In the genomic region with DNA sequence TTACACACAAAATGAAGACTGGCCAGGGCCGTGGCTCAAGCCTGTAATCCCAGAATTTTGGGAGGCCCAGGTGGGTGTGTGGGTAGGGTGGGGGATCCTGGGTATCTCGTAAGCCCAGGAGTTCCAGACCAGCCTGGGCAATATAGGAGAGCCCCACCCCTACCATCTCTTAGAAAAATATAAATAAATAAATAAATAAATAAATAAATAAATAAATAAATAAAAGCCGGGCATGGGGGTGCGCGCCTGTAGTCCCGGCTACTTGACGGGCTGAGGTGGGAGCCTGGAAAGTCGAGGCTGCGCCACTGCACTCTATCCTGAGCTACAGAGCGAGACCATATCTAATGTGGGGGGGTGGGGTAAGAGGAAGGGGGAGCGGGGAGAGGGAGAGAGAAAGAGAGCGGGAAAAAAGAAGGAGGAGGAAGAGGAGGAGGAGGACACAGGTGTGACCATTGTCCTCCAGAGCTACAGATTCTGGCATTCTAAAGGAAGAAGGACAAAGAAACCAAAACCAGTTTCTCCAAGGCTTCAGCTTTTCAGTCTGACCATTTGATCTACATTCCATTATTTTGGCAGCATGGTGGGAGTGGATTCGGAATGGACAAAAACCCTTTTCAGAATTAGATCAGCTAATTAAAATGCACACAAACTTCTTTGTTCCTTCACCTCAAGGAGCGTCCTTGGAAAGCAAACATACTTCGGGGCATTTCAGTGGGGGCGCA, we compare ENCODE assay signal across 9 cellular contexts. TPM values are rescaled to one million over a fixed set of nuclear protein-coding genes. Genes with fewer than 3 reads are reported as not detected.
DNase-seq lines count a peak whose midpoint lies in the region; ATAC-seq and TF ChIP-seq lines count a peak whose summit lies in the region.
"Had no signal": no experiment of that assay in that cellular context is flagged by ENCODE, and none has a peak within 500 bp of the region (broad histone marks: within the 10 kb centered on the region; RNA-seq: fewer than 3 reads in every experiment).

No MANE protein-coding gene starts in this region.

- H2AFZ ChIP-seq in Karpas-422 (ENCODE audit: low read length) = no peak overlapping the region

- no peak for DNase-seq in Caco-2
- DNase-seq in activated CD4-positive, alpha-beta memory T cell treated with anti-CD3 and anti-CD28 coated beads for 36 hours = no peak
- DNase-seq in fibroblast of villous mesenchyme (ENCODE audit: low read depth) = no peak
- DNase-seq in retinal pigment epithelial cell (ENCODE audit: low read depth) = no peak
- no peak for DNase-seq in NCI-H2029 (lab: John Stamatoyannopoulos, UW)
- no peak for DNase-seq in activated CD4-positive, CD25-positive, alpha-beta regulatory T cell (lab: John Stamatoyannopoulos, UW)
- no peak for DNase-seq in Karpas-422

- no peaks in the 10 kb centered on the region for H3K9me3 ChIP-seq in Caco-2
- H3K9me3 ChIP-seq in Karpas-422 (ENCODE audit: low read length) = no peaks in the 10 kb centered on the region

- H3K36me3 Mint-ChIP-seq in Caco-2 (ENCODE audit: insufficient read depth, unreplicated experiment) = peaks cover 4% of the 10 kb centered on the region
- no peaks in the 10 kb centered on the region for H3K36me3 Mint-ChIP-seq in activated CD4-positive, alpha-beta memory T cell treated with anti-CD3 and anti-CD28 coated beads for 36 hours

- no peaks in the 10 kb centered on the region for H3K9me2 ChIP-seq in Karpas-422 (replicated peaks; ENCODE audit: insufficient read depth, low read length)

- peak overlapping the region; percentile 44 for H3K4me3 ChIP-seq in Caco-2 (ENCODE audit: low read depth, low read length)
- H3K4me3 ChIP-seq in fibroblast of villous mesenchyme (ENCODE audit: low read depth, low read length) = peak overlapping the region; percentile 64
- H3K4me3 ChIP-seq in retinal pigment epithelial cell (ENCODE audit: low read length) = peak overlapping the region; percentile 60
- no peak overlapping the region for H3K4me3 ChIP-seq in Karpas-422 (ENCODE audit: low read length)

- H3K4me1 Mint-ChIP-seq in Caco-2 (ENCODE audit: low read depth, unreplicated experiment) = peaks cover 9% of the 10 kb centered on the region
- peaks cover 23% of the 10 kb centered on the region for H3K4me1 Mint-ChIP-seq in activated CD4-positive, alpha-beta memory T cell treated with anti-CD3 and anti-CD28 coated beads for 36 hours (ENCODE audit: low read depth)

- peak overlapping the region; percentile 22 for H3K27ac Mint-ChIP-seq in Caco-2 (ENCODE audit: unreplicated experiment)
- H3K27ac Mint-ChIP-seq in activated CD4-positive, alpha-beta memory T cell treated with anti-CD3 and anti-CD28 coated beads for 36 hours = no peak overlapping the region

- H3K9ac ChIP-seq in Karpas-422 (ENCODE audit: low read length) = no peak overlapping the region

- no peaks in the 10 kb centered on the region for H3K9me3 Mint-ChIP-seq in Caco-2 (ENCODE audit: unreplicated experiment)
- no peaks in the 10 kb centered on the region for H3K9me3 Mint-ChIP-seq in activated CD4-positive, alpha-beta memory T cell treated with anti-CD3 and anti-CD28 coated beads for 36 hours

- no peaks in the 10 kb centered on the region for H4K20me1 ChIP-seq in Karpas-422 (ENCODE audit: insufficient read depth, low read depth, low read length)

- POLR2A ChIA-PET in Caco-2 (lab: Charles Lee) = no interaction called here
- POLR2A ChIA-PET in activated CD4-positive, alpha-beta memory T cell treated with anti-CD3 and anti-CD28 coated beads for 36 hours (lab: Charles Lee) = no interaction called here

- H3K36me3 ChIP-seq in Caco-2 (ENCODE audit: control insufficient read depth, insufficient read depth, low read length) = no peaks in the 10 kb centered on the region
- H3K36me3 ChIP-seq in Karpas-422 (ENCODE audit: insufficient read depth, low read length) = no peaks in the 10 kb centered on the region

- no peaks in the 10 kb centered on the region for H3K4me1 ChIP-seq in Caco-2
- H3K4me1 ChIP-seq in Karpas-422 (ENCODE audit: low read length) = no peaks in the 10 kb centered on the region

- H3K27me3 ChIP-seq in Caco-2 (replicated peaks; ENCODE audit: control insufficient read depth, insufficient read depth, low read length) (no peaks in the 10 kb centered on the region), Karpas-422 (ENCODE audit: low read length) (no peaks in the 10 kb centered on the region)

- no peaks in the 10 kb centered on the region for H3K27me3 Mint-ChIP-seq in Caco-2 (ENCODE audit: insufficient read depth, unreplicated experiment)
- H3K27me3 Mint-ChIP-seq in activated CD4-positive, alpha-beta memory T cell treated with anti-CD3 and anti-CD28 coated beads for 36 hours = peaks cover 29% of the 10 kb centered on the region

- H3K79me2 ChIP-seq in Karpas-422 (ENCODE audit: low read length) = no peaks in the 10 kb centered on the region

- no TSS peak for BruUV-seq in Caco-2 (replicated peaks; lab: Mats Ljungman, UMichigan)

- CTCF ChIA-PET in Caco-2 (lab: Charles Lee) = interaction anchor here (0.7 to 1.0 kb wide), 2 partner anchors 18 to 1979 kb away, joined by 3 to 4 read pairs; no protein-coding TSS in a partner anchor
- CTCF ChIA-PET in activated CD4-positive, alpha-beta memory T cell treated with anti-CD3 and anti-CD28 coated beads for 36 hours (lab: Charles Lee) = interaction anchor here (0.7 to 4.6 kb wide), 2 partner anchors 8 to 18 kb away, joined by 3 to 27 read pairs; no protein-coding TSS in a partner anchor

- H3K4me2 ChIP-seq in Karpas-422 (ENCODE audit: low read depth, low read length, poor library complexity, severe bottlenecking) = no peak overlapping the region

- TF ChIP-seq CTCF in Caco-2 (IDR thresholded peaks at IDR 0.05; ENCODE audit: insufficient read depth in 1 of 2, low read depth in 1 of 2, low read length in 1 of 2, severe bottlenecking in 1 of 2, unreplicated experiment in 1 of 2) = no peak
- TF ChIP-seq CTCF in fibroblast of villous mesenchyme (IDR thresholded peaks at IDR 0.05; ENCODE audit: insufficient read depth, low read depth, low read length) = no peak
- TF ChIP-seq CTCF in retinal pigment epithelial cell (conservative IDR thresholded peaks at IDR 0.05; ENCODE audit: low read depth, low read length) = no peak

- H3K4me3 Mint-ChIP-seq in Caco-2 (ENCODE audit: unreplicated experiment) = peak overlapping the region; percentile 77
- peak overlapping the region; percentile 22 for H3K4me3 Mint-ChIP-seq in activated CD4-positive, alpha-beta memory T cell treated with anti-CD3 and anti-CD28 coated beads for 36 hours

- H3K27ac ChIP-seq in Karpas-422 (ENCODE audit: low read length) = no peak overlapping the region

- no peak for ATAC-seq in GM21515 (IDR thresholded peaks at IDR 0.05; ENCODE audit: unreplicated experiment)

- intact Hi-C loops in Caco-2 (cut with micrococcal nuclease; ENCODE audit: unreplicated experiment) = no loop called here
- intact Hi-C loops in activated CD4-positive, alpha-beta memory T cell treated with anti-CD3 and anti-CD28 coated beads for 36 hours (cut with micrococcal nuclease) = loop anchor here (2.0 kb wide), 1 partner anchor 87 kb away; a partner anchor contains a TSS

RNA-seq across cellular contexts. Expression of a gene that starts 0.6 kb away (rescaled TPM):
- 2.1 and 2.3 TPM in 2 replicates for total RNA-seq in Caco-2 (2022)
- 1 to 10 TPM in 1 of 2 experiments, under 1 TPM in 1; 0.86 to 1.0 TPM for total RNA-seq in activated CD4-positive, alpha-beta memory T cell treated with anti-CD3 and anti-CD28 coated beads for 36 hours
- 0.43 and 1.6 TPM in 2 replicates for total RNA-seq in fibroblast of villous mesenchyme
- total RNA-seq in Karpas-422 (2014; rRNA removed; shearing (Covaris generic); ENCODE audit: low replicate concordance) = not detected in 2 replicates

RNA-seq across cellular contexts. Expression of a gene that starts 50.1 kb away (rescaled TPM):
- total RNA-seq in Caco-2 (2022) (not detected in 2 replicates), fibroblast of villous mesenchyme (not detected in 2 replicates)
- not detected for total RNA-seq in activated CD4-positive, alpha-beta memory T cell treated with anti-CD3 and anti-CD28 coated beads for 36 hours
- not detected in 2 replicates for total RNA-seq in Karpas-422 (2014; rRNA removed; shearing (Covaris generic); ENCODE audit: low replicate concordance)
- total RNA-seq: mononuclear cell had no signal
